Comparison of ENCODE assay signal across 10 cellular contexts in the genomic region with DNA sequence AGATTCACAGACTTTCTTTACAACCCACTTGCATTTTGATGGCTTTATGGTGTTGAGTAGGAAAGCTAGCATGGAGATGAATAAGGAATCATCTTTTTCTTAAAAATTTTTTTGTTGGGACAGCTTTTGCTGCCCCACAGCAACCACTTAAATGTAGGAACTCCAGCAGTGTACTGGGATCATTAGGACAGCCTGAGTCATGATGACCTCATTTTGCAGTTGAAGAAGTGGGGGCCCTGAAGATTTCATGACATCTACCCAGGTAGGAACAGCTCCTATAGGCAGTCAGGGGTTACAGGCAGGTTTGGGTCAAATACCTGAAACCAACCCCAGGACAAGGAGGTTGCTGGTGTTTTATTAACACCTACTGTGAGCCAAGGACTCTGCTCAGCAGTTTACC. TPM values are rescaled to one million over a fixed set of nuclear protein-coding genes. Genes with fewer than 3 reads are reported as not detected.
DNase-seq lines count a peak whose midpoint lies in the region; ATAC-seq and TF ChIP-seq lines count a peak whose summit lies in the region.
"Had no signal": no experiment of that assay in that cellular context is flagged by ENCODE, and none has a peak within 500 bp of the region (broad histone marks: within the 10 kb centered on the region; RNA-seq: fewer than 3 reads in every experiment).

No MANE protein-coding gene starts in this region.

- ATAC-seq in stimulated activated effector memory CD8-positive, alpha-beta T cell treated with anti-CD3 and anti-CD28 coated beads, Interleukin-12 subunit alpha, Interleukin-12 subunit beta, amount 100 ng/mL, for 72 hours: no peak

- H3K9me3 Mint-ChIP-seq in stimulated activated effector memory CD8-positive, alpha-beta T cell treated with anti-CD3 and anti-CD28 coated beads, Interleukin-12 subunit alpha, Interleukin-12 subunit beta, amount 100 ng/mL, for 72 hours: no peaks in the 10 kb centered on the region

- H3K9me3 ChIP-seq in adipocyte (ENCODE audit: control insufficient read depth, low read length) (no peaks in the 10 kb centered on the region), ascending aorta (no peaks in the 10 kb centered on the region)
- H3K9me3 ChIP-seq: HAP-1, uterus had no signal

- peak; percentile 34 for DNase-seq in EL
- peak; percentile 10 for DNase-seq in adipocyte (ENCODE audit: low read depth)
- peak; percentile 44 for DNase-seq in kidney tubule cell (ENCODE audit: low spot score)
- no peak for DNase-seq in KG1 (lab: John Stamatoyannopoulos, UW)
- DNase-seq in stimulated activated effector memory CD8-positive, alpha-beta T cell treated with anti-CD3 and anti-CD28 coated beads, Interleukin-12 subunit alpha, Interleukin-12 subunit beta, amount 100 ng/mL, for 72 hours (ENCODE audit: low spot score in 2 of 2): no peak
- no peak for DNase-seq in ascending aorta (ENCODE audit: low spot score in 2 of 2)
- no peak for DNase-seq in UCSD-AML1 (lab: John Stamatoyannopoulos, UW; ENCODE audit: unreplicated experiment)
- DNase-seq: uterus had no signal

- H3K36me3 ChIP-seq in ACC112 (ENCODE audit: insufficient read depth, low read length): peaks cover 16% of the 10 kb centered on the region; the same call in 1 of the 2 replicates
- peaks cover 30% of the 10 kb centered on the region for H3K36me3 ChIP-seq in adipocyte (ENCODE audit: control insufficient read depth, insufficient read depth, low read length, severe bottlenecking)
- H3K36me3 ChIP-seq in ascending aorta: peaks cover 33 to 35% of the 10 kb centered on the region in 2 donors
- H3K36me3 ChIP-seq: uterus had no signal

- 0 out of 2 replicates have a peak, but pooled peaks cover under 1% of the 10 kb centered on the region for H3K27me3 ChIP-seq in ACC112 (ENCODE audit: insufficient read depth, low read length)
- no peaks in the 10 kb centered on the region for H3K27me3 ChIP-seq in adipocyte (replicated peaks; ENCODE audit: control insufficient read depth, insufficient read depth, low read length)
- no peaks in the 10 kb centered on the region for H3K27me3 ChIP-seq in ascending aorta
- H3K27me3 ChIP-seq: uterus had no signal

- intact Hi-C loops in ascending aorta (cut with DNase I): loop anchor here (5.0 kb wide), 1 partner anchor 244 kb away; the partner anchor contains the start of gene CARHSP1

- H3K4me1 Mint-ChIP-seq in stimulated activated effector memory CD8-positive, alpha-beta T cell treated with anti-CD3 and anti-CD28 coated beads, Interleukin-12 subunit alpha, Interleukin-12 subunit beta, amount 100 ng/mL, for 72 hours: peaks cover 39% of the 10 kb centered on the region

- H3K4me3 ChIP-seq in ACC112 (ENCODE audit: low read depth, low read length) (peak overlapping the region; percentile 94), adipocyte (ENCODE audit: low read length) (no peak overlapping the region), ascending aorta (no peak overlapping the region)
- H3K4me3 ChIP-seq: HAP-1, uterus had no signal

- no peak overlapping the region for H3K9ac ChIP-seq in adipocyte (ENCODE audit: low read length)

- H3K36me3 Mint-ChIP-seq in stimulated activated effector memory CD8-positive, alpha-beta T cell treated with anti-CD3 and anti-CD28 coated beads, Interleukin-12 subunit alpha, Interleukin-12 subunit beta, amount 100 ng/mL, for 72 hours: peaks cover 57% of the 10 kb centered on the region

- peaks cover 18% of the 10 kb centered on the region for H3K4me1 ChIP-seq in ACC112 (ENCODE audit: control insufficient read depth, insufficient read depth, low read length, unreplicated experiment)
- H3K4me1 ChIP-seq in adipocyte (ENCODE audit: control insufficient read depth, insufficient read depth, low read length): peaks cover 11% of the 10 kb centered on the region
- peaks cover 10 to 11% of the 10 kb centered on the region in 2 donors for H3K4me1 ChIP-seq in ascending aorta
- H3K4me1 ChIP-seq: uterus had no signal

- no peak for TF ChIP-seq CTCF in ascending aorta (IDR thresholded peaks at IDR 0.05)

- H3K27ac Mint-ChIP-seq in stimulated activated effector memory CD8-positive, alpha-beta T cell treated with anti-CD3 and anti-CD28 coated beads, Interleukin-12 subunit alpha, Interleukin-12 subunit beta, amount 100 ng/mL, for 72 hours: no peak overlapping the region

- H2AFZ ChIP-seq in ACC112 (ENCODE audit: low read length, unreplicated experiment): no peak overlapping the region

- no peak overlapping the region for H3K4me3 Mint-ChIP-seq in stimulated activated effector memory CD8-positive, alpha-beta T cell treated with anti-CD3 and anti-CD28 coated beads, Interleukin-12 subunit alpha, Interleukin-12 subunit beta, amount 100 ng/mL, for 72 hours

- no peak overlapping the region for H3K27ac ChIP-seq in ACC112 (ENCODE audit: low read depth, low read length)
- no peak overlapping the region for H3K27ac ChIP-seq in ascending aorta
- H3K27ac ChIP-seq: uterus had no signal

- peaks cover 29% of the 10 kb centered on the region for H3K79me2 ChIP-seq in ACC112 (ENCODE audit: control insufficient read depth, insufficient read depth, low read length, unreplicated experiment)

RNA-seq across cellular contexts. Expression of gene METTL22, which starts 2.1 kb away (rescaled TPM):
- total RNA-seq in ascending aorta: 31.7 TPM

RNA-seq across cellular contexts. Expression of gene TMEM114, which starts 33.3 kb away (rescaled TPM):
- total RNA-seq in ascending aorta: not detected
- total RNA-seq: uterus had no signal

RNA-seq across cellular contexts. Expression of gene ABAT, which starts 50.8 kb away (rescaled TPM):
- 1.8 TPM for total RNA-seq in ascending aorta

Comparison
In these comparisons a context has a peak if more than half of its experiments do, and no peak if none do; other contexts are left out.
1. DNase-seq: peak in EL (single experiment), adipocyte (single experiment) and kidney tubule cell (single experiment); none in KG1 (single experiment), stimulated activated effector memory CD8-positive, alpha-beta T cell treated with anti-CD3 and anti-CD28 coated beads, Interleukin-12 subunit alpha, Interleukin-12 subunit beta, amount 100 ng/mL, for 72 hours (0 of 2), ascending aorta (0 of 2) and UCSD-AML1 (single experiment).